Comparison of ENCODE assay signal across 12 cellular contexts in genomic region chr18:45916302-45916701, GRCh38. TPM values are rescaled to one million over a fixed set of nuclear protein-coding genes. Genes with fewer than 3 reads are reported as not detected.
A peak's percentile ranks its signal among the peaks of the same experiment; 100 is the strongest.
DNase-seq lines count a peak whose midpoint lies in the region; ATAC-seq and TF ChIP-seq lines count a peak whose summit lies in the region.
"Had no signal": no experiment of that assay in that cellular context is flagged by ENCODE, and none has a peak within 500 bp of the region (broad histone marks: within the 10 kb centered on the region; RNA-seq: fewer than 3 reads in every experiment).

No MANE protein-coding gene starts in this region.

- intact Hi-C loops in activated CD4-positive, alpha-beta memory T cell treated with anti-CD3 and anti-CD28 coated beads for 36 hours (cut with micrococcal nuclease), result no loop called here
- intact Hi-C loops in right lobe of liver (cut with DNase I), result no loop called here

- no peaks in the 10 kb centered on the region for H3K79me1 ChIP-seq in H9 (ENCODE audit: insufficient read depth, low read depth, low read length, poor library complexity, severe bottlenecking)

- H3F3A ChIP-seq in smooth muscle cell (ENCODE audit: low read depth), result no peaks in the 10 kb centered on the region

- no peak overlapping the region for H3K4ac ChIP-seq in H9 (ENCODE audit: low read depth, low read length)

- no peak overlapping the region for H3K56ac ChIP-seq in H9 (ENCODE audit: insufficient read length, low read depth, low read length)

- no peaks in the 10 kb centered on the region for H3K79me2 ChIP-seq in H9 (ENCODE audit: insufficient read depth, low read length)
- H3K79me2 ChIP-seq in smooth muscle cell (ENCODE audit: low read depth), result no peaks in the 10 kb centered on the region

- CTCF ChIA-PET in activated CD4-positive, alpha-beta memory T cell treated with anti-CD3 and anti-CD28 coated beads for 36 hours (lab: Charles Lee), result interaction anchor here (1.0 to 1.4 kb wide), 4 partner anchors 9 to 250 kb away, joined by 3 to 5 read pairs (median 4); no protein-coding TSS in a partner anchor
- CTCF ChIA-PET in activated CD4-positive, alpha-beta memory T cell treated with anti-CD3 and anti-CD28 coated beads, Interleukin-2, amount 10 ng/mL, durations not matched to agents 7 days and 5 days (lab: Charles Lee), result interaction anchor here (1.1 to 5.2 kb wide), 2 partner anchors 14 to 157 kb away, joined by 4 to 25 read pairs; partner anchors contain the start of gene PSTPIP2

- peaks cover 40% of the 10 kb centered on the region for H3K36me3 Mint-ChIP-seq in activated CD4-positive, alpha-beta memory T cell treated with anti-CD3 and anti-CD28 coated beads for 36 hours
- peaks cover 46% of the 10 kb centered on the region for H3K36me3 Mint-ChIP-seq in activated CD4-positive, alpha-beta memory T cell treated with anti-CD3 and anti-CD28 coated beads, Interleukin-2, amount 10 ng/mL, durations not matched to agents 7 days and 5 days (ENCODE audit: low read depth)
- peaks cover 7 to 52% (median 38%) of the 10 kb centered on the region in 3 experiments; a peak in 6 of 7 replicates for H3K36me3 Mint-ChIP-seq in H9 (ENCODE audit: insufficient read depth in 1 of 3, low read depth in 3 of 3)

- DNase-seq in activated CD4-positive, alpha-beta memory T cell treated with anti-CD3 and anti-CD28 coated beads for 36 hours, result peak; percentile 16
- DNase-seq in activated CD4-positive, alpha-beta memory T cell treated with anti-CD3 and anti-CD28 coated beads, Interleukin-2, amount 10 ng/mL, durations not matched to agents 7 days and 5 days, result no peak
- DNase-seq in H9 (no peak), right lobe of liver (no peak), nucleus accumbens (lab: John Stamatoyannopoulos, UW) (no peak), smooth muscle cell (lab: John Stamatoyannopoulos, UW; ENCODE audit: unreplicated experiment) (no peak)
- DNase-seq: NCI-H82, posterior cingulate gyrus, SJCRH30 had no signal

- H3T11ph ChIP-seq in H9 (ENCODE audit: low read length), result no peak overlapping the region

- H2BK20ac ChIP-seq in H9 (ENCODE audit: low read depth, low read length, poor library complexity, severe bottlenecking), result no peak overlapping the region

- no peaks in the 10 kb centered on the region for H3K23me2 ChIP-seq in H9 (ENCODE audit: insufficient read length, low read depth, low read length, poor library complexity, severe bottlenecking)

- no peaks in the 10 kb centered on the region for H3K9me3 Mint-ChIP-seq in activated CD4-positive, alpha-beta memory T cell treated with anti-CD3 and anti-CD28 coated beads for 36 hours
- H3K9me3 Mint-ChIP-seq in activated CD4-positive, alpha-beta memory T cell treated with anti-CD3 and anti-CD28 coated beads, Interleukin-2, amount 10 ng/mL, durations not matched to agents 7 days and 5 days, result no peaks in the 10 kb centered on the region
- no peaks in the 10 kb centered on the region for H3K9me3 Mint-ChIP-seq in H9
- H3K9me3 Mint-ChIP-seq: stimulated activated effector memory CD8-positive, alpha-beta T cell treated with anti-CD3 and anti-CD28 coated beads, Interleukin-12 subunit alpha, Interleukin-12 subunit beta, amount 100 ng/mL, for 72 hours had no signal

- no peak overlapping the region for H4K8ac ChIP-seq in H9 (replicated peaks; ENCODE audit: insufficient read length, low read depth, low read length)

- H3K4me1 ChIP-seq in H9 (ENCODE audit: insufficient read depth, low read length) (no peaks in the 10 kb centered on the region), right lobe of liver (peaks cover 0 to 9% (median 4%) of the 10 kb centered on the region in 4 donors), smooth muscle cell (ENCODE audit: low read depth) (no peaks in the 10 kb centered on the region)

- H3K4me3 Mint-ChIP-seq in activated CD4-positive, alpha-beta memory T cell treated with anti-CD3 and anti-CD28 coated beads for 36 hours, result no peak overlapping the region
- no peak overlapping the region for H3K4me3 Mint-ChIP-seq in activated CD4-positive, alpha-beta memory T cell treated with anti-CD3 and anti-CD28 coated beads, Interleukin-2, amount 10 ng/mL, durations not matched to agents 7 days and 5 days
- H3K4me3 Mint-ChIP-seq in H9, result no peak overlapping the region
- H3K4me3 Mint-ChIP-seq: stimulated activated effector memory CD8-positive, alpha-beta T cell treated with anti-CD3 and anti-CD28 coated beads, Interleukin-12 subunit alpha, Interleukin-12 subunit beta, amount 100 ng/mL, for 72 hours had no signal

- H3K27ac Mint-ChIP-seq in activated CD4-positive, alpha-beta memory T cell treated with anti-CD3 and anti-CD28 coated beads for 36 hours, result no peak overlapping the region
- H3K27ac Mint-ChIP-seq in activated CD4-positive, alpha-beta memory T cell treated with anti-CD3 and anti-CD28 coated beads, Interleukin-2, amount 10 ng/mL, durations not matched to agents 7 days and 5 days, result no peak overlapping the region
- H3K27ac Mint-ChIP-seq in H9, result peak overlapping the region in 1 of 3 experiments; percentile 51; a peak in 1 of 7 replicates
- H3K27ac Mint-ChIP-seq: stimulated activated effector memory CD8-positive, alpha-beta T cell treated with anti-CD3 and anti-CD28 coated beads, Interleukin-12 subunit alpha, Interleukin-12 subunit beta, amount 100 ng/mL, for 72 hours had no signal

- POLR2A ChIA-PET in activated CD4-positive, alpha-beta memory T cell treated with anti-CD3 and anti-CD28 coated beads for 36 hours (lab: Charles Lee), result no interaction called here
- POLR2A ChIA-PET in activated CD4-positive, alpha-beta memory T cell treated with anti-CD3 and anti-CD28 coated beads, Interleukin-2, amount 10 ng/mL, durations not matched to agents 7 days and 5 days (lab: Charles Lee), result no interaction called here

- H3K14ac ChIP-seq in H9 (ENCODE audit: insufficient read depth, low read length), result no peak overlapping the region

- H3K9me3 ChIP-seq in H9 (ENCODE audit: control insufficient read depth, low read depth, low read length), result no peaks in the 10 kb centered on the region
- no peaks in the 10 kb centered on the region for H3K9me3 ChIP-seq in right lobe of liver
- no peaks in the 10 kb centered on the region for H3K9me3 ChIP-seq in smooth muscle cell (replicated peaks; ENCODE audit: low read depth)
- H3K9me3 ChIP-seq: SJCRH30 had no signal

- H3K4me3 ChIP-seq in right lobe of liver (no peak overlapping the region), smooth muscle cell (no peak overlapping the region)
- H3K4me3 ChIP-seq: SJCRH30 had no signal

- H4K20me1 ChIP-seq in H9 (ENCODE audit: control insufficient read depth, insufficient read depth, insufficient read length), result no peaks in the 10 kb centered on the region
- H4K20me1 ChIP-seq in smooth muscle cell (ENCODE audit: low read depth), result no peaks in the 10 kb centered on the region

- H3K4me1 Mint-ChIP-seq in activated CD4-positive, alpha-beta memory T cell treated with anti-CD3 and anti-CD28 coated beads for 36 hours (ENCODE audit: low read depth), result peaks cover 10% of the 10 kb centered on the region
- H3K4me1 Mint-ChIP-seq in activated CD4-positive, alpha-beta memory T cell treated with anti-CD3 and anti-CD28 coated beads, Interleukin-2, amount 10 ng/mL, durations not matched to agents 7 days and 5 days, result peaks cover 5% of the 10 kb centered on the region
- no peaks in the 10 kb centered on the region for H3K4me1 Mint-ChIP-seq in H9

- no peak overlapping the region for H2BK5ac ChIP-seq in H9 (ENCODE audit: insufficient read length, low read length)

- H4K5ac ChIP-seq in H9 (ENCODE audit: insufficient read length, low read depth, low read length), result no peak overlapping the region

- no peak overlapping the region for H3K23ac ChIP-seq in H9 (ENCODE audit: insufficient read length, low read depth, low read length)

- H2BK15ac ChIP-seq in H9 (ENCODE audit: low read depth, low read length), result no peak overlapping the region

- no peak overlapping the region for H4K91ac ChIP-seq in H9 (ENCODE audit: insufficient read length, low read depth, low read length)

- H3K4me2 ChIP-seq in H9 (ENCODE audit: insufficient read depth, insufficient read length, low read length) (no peak overlapping the region), smooth muscle cell (no peak overlapping the region)

- no peak overlapping the region for H3K27ac ChIP-seq in H9 (ENCODE audit: insufficient read length, low read depth, low read length)
- H3K27ac ChIP-seq in VCaP, result no peak overlapping the region
- no peak overlapping the region for H3K27ac ChIP-seq in right lobe of liver
- H3K27ac ChIP-seq in smooth muscle cell (ENCODE audit: low read depth), result no peak overlapping the region
- H3K27ac ChIP-seq: SJCRH30 had no signal

- no peak for TF ChIP-seq POLR2A in right lobe of liver (IDR thresholded peaks at IDR 0.05)

- TF ChIP-seq CTCF in H9 (conservative IDR thresholded peaks at IDR 0.05) (peak; percentile 33; the same call in 2 of the 3 replicates), VCaP (conservative IDR thresholded peaks at IDR 0.05) (peak; percentile 44), right lobe of liver (IDR thresholded peaks at IDR 0.05) (peak in 3 of 4 donors; percentile 17 to 25 (median 25)), smooth muscle cell (IDR thresholded peaks at IDR 0.05; ENCODE audit: borderline replicate concordance, insufficient read depth, poor library complexity, severe bottlenecking) (no peak)

- H3K27me3 Mint-ChIP-seq in activated CD4-positive, alpha-beta memory T cell treated with anti-CD3 and anti-CD28 coated beads for 36 hours, result no peaks in the 10 kb centered on the region
- H3K27me3 Mint-ChIP-seq in activated CD4-positive, alpha-beta memory T cell treated with anti-CD3 and anti-CD28 coated beads, Interleukin-2, amount 10 ng/mL, durations not matched to agents 7 days and 5 days, result no peaks in the 10 kb centered on the region
- no peaks in the 10 kb centered on the region for H3K27me3 Mint-ChIP-seq in H9 (ENCODE audit: low read depth)

- H2BK12ac ChIP-seq in H9 (ENCODE audit: insufficient read length, low read depth, low read length), result no peak overlapping the region

- ATAC-seq in right lobe of liver (peak; percentile 23 to 46 (median 33)), GM21717 (IDR thresholded peaks at IDR 0.05; ENCODE audit: unreplicated experiment) (no peak)
- ATAC-seq: stimulated activated effector memory CD8-positive, alpha-beta T cell treated with anti-CD3 and anti-CD28 coated beads, Interleukin-12 subunit alpha, Interleukin-12 subunit beta, amount 100 ng/mL, for 72 hours had no signal

- no peaks in the 10 kb centered on the region for H3K27me3 ChIP-seq in H9 (ENCODE audit: insufficient read depth, low read length)
- no peaks in the 10 kb centered on the region for H3K27me3 ChIP-seq in right lobe of liver
- H3K27me3 ChIP-seq in smooth muscle cell (ENCODE audit: low read depth), result no peaks in the 10 kb centered on the region
- H3K27me3 ChIP-seq: SJCRH30 had no signal

- WGBS in H9 (ENCODE audit: extremely low coverage, insufficient read length, low lambda C conversion rate), result no CpG with 5 or more reads among the region's 8 CpGs
- 85% methylated on average over 8 of the region's 8 CpGs for WGBS in right lobe of liver (ENCODE audit: insufficient coverage, low coverage, low lambda C conversion rate, missing lambda C conversion rate)
- 94% methylated on average over 8 of the region's 8 CpGs for WGBS in smooth muscle cell (ENCODE audit: low lambda C conversion rate)

- H2BK120ac ChIP-seq in H9 (ENCODE audit: low read depth, low read length, poor library complexity, severe bottlenecking), result no peak overlapping the region

- H3K36me3 ChIP-seq in right lobe of liver, result peaks cover 5 to 63% (median 19%) of the 10 kb centered on the region in 4 donors
- peaks cover 18% of the 10 kb centered on the region for H3K36me3 ChIP-seq in smooth muscle cell (ENCODE audit: low read depth)
- H3K36me3 ChIP-seq: SJCRH30 had no signal

- H3K9ac ChIP-seq in H9 (ENCODE audit: extremely low read depth, insufficient read length, low read length) (no peak overlapping the region), smooth muscle cell (ENCODE audit: low read depth) (no peak overlapping the region)

- no peak overlapping the region for H2AFZ ChIP-seq in H9 (ENCODE audit: low read length)
- H2AFZ ChIP-seq in smooth muscle cell (ENCODE audit: low read depth), result no peak overlapping the region

- H2AK5ac ChIP-seq in H9 (ENCODE audit: insufficient read length, low read length), result no peak overlapping the region

- H3K18ac ChIP-seq in H9 (ENCODE audit: insufficient read length, low read depth, low read length), result no peak overlapping the region

RNA-seq across cellular contexts. Expression of gene EPG5, which starts 50.8 kb away (rescaled TPM):
- total RNA-seq in activated CD4-positive, alpha-beta memory T cell treated with anti-CD3 and anti-CD28 coated beads for 36 hours, result 10 to 100 TPM; 18.8 to 21.4 TPM
- 10 to 100 TPM; 28.7 to 29.0 TPM for total RNA-seq in activated CD4-positive, alpha-beta memory T cell treated with anti-CD3 and anti-CD28 coated beads, Interleukin-2, amount 10 ng/mL, durations not matched to agents 7 days and 5 days
- total RNA-seq in H9 (2021), result 15.7 and 16.1 TPM in 2 replicates
- total RNA-seq in right lobe of liver, result 10 to 100 TPM; 11.6 to 15.2 (median 12.4) TPM
- 18.5 and 20.8 TPM in 2 replicates for total RNA-seq in smooth muscle cell
- polyA plus RNA-seq in smooth muscle cell, result 2.7 and 4.0 TPM in 2 replicates
